16 cellular contexts compared by ENCODE assay signal in genomic region chr10:1328951-1329614, GRCh38.
A peak's percentile ranks its signal among the peaks of the same experiment; 100 is the strongest.
DNase-seq lines count a peak whose midpoint lies in the region; ATAC-seq and TF ChIP-seq lines count a peak whose summit lies in the region.
"Had no signal": no experiment of that assay in that cellular context is flagged by ENCODE, and none has a peak within 500 bp of the region (broad histone marks: within the 10 kb centered on the region; RNA-seq: fewer than 3 reads in every experiment).

No MANE protein-coding gene starts in this region.

- no peak overlapping the region for H3K4me3 ChIP-seq in right atrium auricular region

- no peaks in the 10 kb centered on the region for H3K9me3 Mint-ChIP-seq in osteocyte (ENCODE audit: unreplicated experiment)
- H3K9me3 Mint-ChIP-seq in activated naive CD4-positive, alpha-beta T cell treated with anti-CD3 and anti-CD28 coated beads, Interleukin-2, amount 10 ng/mL, durations not matched to agents 7 days and 5 days = peaks cover 3% of the 10 kb centered on the region
- H3K9me3 Mint-ChIP-seq: CD4-positive, alpha-beta T cell had no signal

- H3K4me3 Mint-ChIP-seq in osteocyte (ENCODE audit: unreplicated experiment) = no peak overlapping the region
- no peak overlapping the region for H3K4me3 Mint-ChIP-seq in activated naive CD4-positive, alpha-beta T cell treated with anti-CD3 and anti-CD28 coated beads, Interleukin-2, amount 10 ng/mL, durations not matched to agents 7 days and 5 days
- H3K4me3 Mint-ChIP-seq: B cell; CD4-positive, alpha-beta T cell; H9 had no signal

- DNase-seq in cardiac septum (ENCODE audit: low spot score) (peak; percentile 44), right atrium auricular region (ENCODE audit: low spot score) (no peak), epidermal melanocyte (ENCODE audit: insufficient read length, low spot score) (peak; percentile 71), osteocyte (ENCODE audit: extremely low spot score, unreplicated experiment) (peak; percentile 54), NCI-H1694 (lab: John Stamatoyannopoulos, UW) (no peak)
- DNase-seq in stimulated activated CD4-positive, alpha-beta T cell treated with anti-CD3 and anti-CD28 coated beads, Interleukin-2, amount 100 ng/mL, for 48 hours = no peak
- no peak for DNase-seq in activated naive CD4-positive, alpha-beta T cell treated with anti-CD3 and anti-CD28 coated beads, Interleukin-2, amount 10 ng/mL, durations not matched to agents 7 days and 5 days
- DNase-seq: ACHN; C1 segment of cervical spinal cord; Calu3; CD4-positive, alpha-beta T cell; DMS 273 treated with DMSO at 0.1 percent for 48 hours; GOT3; H9 had no signal

- CTCF ChIA-PET in activated naive CD4-positive, alpha-beta T cell treated with anti-CD3 and anti-CD28 coated beads, Interleukin-2, amount 10 ng/mL, durations not matched to agents 7 days and 5 days (lab: Charles Lee) = no interaction called here

- no peak for ATAC-seq in GM21529 (IDR thresholded peaks at IDR 0.05; ENCODE audit: unreplicated experiment)

- peaks cover 31% of the 10 kb centered on the region for H3K4me1 Mint-ChIP-seq in osteocyte (ENCODE audit: unreplicated experiment)
- H3K4me1 Mint-ChIP-seq in activated naive CD4-positive, alpha-beta T cell treated with anti-CD3 and anti-CD28 coated beads, Interleukin-2, amount 10 ng/mL, durations not matched to agents 7 days and 5 days = peaks cover 6% of the 10 kb centered on the region
- H3K4me1 Mint-ChIP-seq: B cell had no signal

- no peaks in the 10 kb centered on the region for H3K4me1 ChIP-seq in right atrium auricular region

- H3K27me3 Mint-ChIP-seq in osteocyte (ENCODE audit: unreplicated experiment) = no peaks in the 10 kb centered on the region
- H3K27me3 Mint-ChIP-seq in activated naive CD4-positive, alpha-beta T cell treated with anti-CD3 and anti-CD28 coated beads, Interleukin-2, amount 10 ng/mL, durations not matched to agents 7 days and 5 days = peaks cover 17% of the 10 kb centered on the region
- H3K27me3 Mint-ChIP-seq: CD4-positive, alpha-beta T cell had no signal

- no peaks in the 10 kb centered on the region for H3K36me3 ChIP-seq in right atrium auricular region

- H3K27ac ChIP-seq in right atrium auricular region = no peak overlapping the region

- no peaks in the 10 kb centered on the region for H3K27me3 ChIP-seq in right atrium auricular region

- TF ChIP-seq CTCF in right atrium auricular region (IDR thresholded peaks at IDR 0.05) (no peak), osteocyte (IDR thresholded peaks at IDR 0.05) (no peak)

- intact Hi-C loops in cardiac septum (cut with DNase I) = no loop called here

- no peaks in the 10 kb centered on the region for H3K36me3 Mint-ChIP-seq in osteocyte (ENCODE audit: unreplicated experiment)
- H3K36me3 Mint-ChIP-seq in activated naive CD4-positive, alpha-beta T cell treated with anti-CD3 and anti-CD28 coated beads, Interleukin-2, amount 10 ng/mL, durations not matched to agents 7 days and 5 days = no peaks in the 10 kb centered on the region

- H3K27ac Mint-ChIP-seq in osteocyte (ENCODE audit: unreplicated experiment) = no peak overlapping the region
- no peak overlapping the region for H3K27ac Mint-ChIP-seq in activated naive CD4-positive, alpha-beta T cell treated with anti-CD3 and anti-CD28 coated beads, Interleukin-2, amount 10 ng/mL, durations not matched to agents 7 days and 5 days
- H3K27ac Mint-ChIP-seq: B cell; CD4-positive, alpha-beta T cell had no signal

- no peaks in the 10 kb centered on the region for H3K9me3 ChIP-seq in right atrium auricular region

Comparison
In these comparisons a context has a peak if more than half of its experiments do, and no peak if none do; other contexts are left out.
1. DNase-seq: peak in cardiac septum (single experiment), epidermal melanocyte (single experiment) and osteocyte (single experiment); none in right atrium auricular region (single experiment), stimulated activated CD4-positive, alpha-beta T cell treated with anti-CD3 and anti-CD28 coated beads, Interleukin-2, amount 100 ng/mL, for 48 hours (0 of 2), activated naive CD4-positive, alpha-beta T cell treated with anti-CD3 and anti-CD28 coated beads, Interleukin-2, amount 10 ng/mL, durations not matched to agents 7 days and 5 days (single experiment) and NCI-H1694 (single experiment).